ENCODE assay signal across 8 cellular contexts in genomic region chrX:69158166-69159040, GRCh38. TPM values are rescaled to one million over a fixed set of nuclear protein-coding genes. Genes with fewer than 3 reads are reported as not detected.
DNase-seq lines count a peak whose midpoint lies in the region; ATAC-seq and TF ChIP-seq lines count a peak whose summit lies in the region.

No MANE protein-coding gene starts in this region.

- TF ChIP-seq CTCF in Calu3 (IDR thresholded peaks at IDR 0.05; ENCODE audit: unreplicated experiment): peak; percentile 58

- H3K9me3 Mint-ChIP-seq in Calu3 (ENCODE audit: low read depth, unreplicated experiment): no peaks in the 10 kb centered on the region
- no peaks in the 10 kb centered on the region for H3K9me3 Mint-ChIP-seq in activated naive CD4-positive, alpha-beta T cell treated with anti-CD3 and anti-CD28 coated beads for 36 hours
- H3K9me3 Mint-ChIP-seq in stimulated activated effector memory CD8-positive, alpha-beta T cell treated with anti-CD3 and anti-CD28 coated beads, Interleukin-12 subunit alpha, Interleukin-12 subunit beta, amount 100 ng/mL, for 72 hours: no peaks in the 10 kb centered on the region

- H3K36me3 Mint-ChIP-seq in Calu3 (ENCODE audit: insufficient read depth, unreplicated experiment): peaks cover 7% of the 10 kb centered on the region
- peaks cover 9% of the 10 kb centered on the region for H3K36me3 Mint-ChIP-seq in activated naive CD4-positive, alpha-beta T cell treated with anti-CD3 and anti-CD28 coated beads for 36 hours (ENCODE audit: low read depth)
- peaks cover 34% of the 10 kb centered on the region for H3K36me3 Mint-ChIP-seq in stimulated activated effector memory CD8-positive, alpha-beta T cell treated with anti-CD3 and anti-CD28 coated beads, Interleukin-12 subunit alpha, Interleukin-12 subunit beta, amount 100 ng/mL, for 72 hours

- intact Hi-C loops in Calu3 (cut with micrococcal nuclease; ENCODE audit: unreplicated experiment) (loop anchor here (5.0 to 10.0 kb wide), 2 partner anchors 126 to 229 kb away; no protein-coding TSS in a partner anchor), posterior vena cava (cut with DNase I) (no loop called here)
- intact Hi-C loops in activated naive CD4-positive, alpha-beta T cell treated with anti-CD3 and anti-CD28 coated beads for 36 hours (cut with micrococcal nuclease): loop anchor here (5.0 kb wide), 1 partner anchor 64 kb away; no protein-coding TSS in a partner anchor

- no peaks in the 10 kb centered on the region for H3K27me3 Mint-ChIP-seq in Calu3 (ENCODE audit: unreplicated experiment)
- H3K27me3 Mint-ChIP-seq in activated naive CD4-positive, alpha-beta T cell treated with anti-CD3 and anti-CD28 coated beads for 36 hours (ENCODE audit: low read depth): no peaks in the 10 kb centered on the region

- no peak overlapping the region for H3K4me3 Mint-ChIP-seq in Calu3 (ENCODE audit: low read depth, unreplicated experiment)
- H3K4me3 Mint-ChIP-seq in activated naive CD4-positive, alpha-beta T cell treated with anti-CD3 and anti-CD28 coated beads for 36 hours: no peak overlapping the region
- no peak overlapping the region for H3K4me3 Mint-ChIP-seq in stimulated activated effector memory CD8-positive, alpha-beta T cell treated with anti-CD3 and anti-CD28 coated beads, Interleukin-12 subunit alpha, Interleukin-12 subunit beta, amount 100 ng/mL, for 72 hours

- CTCF ChIA-PET in Calu3 (lab: Charles Lee): interaction anchor here (0.6 to 1.8 kb wide), 2 partner anchors 229 to 330 kb away, joined by 3 to 8 read pairs; partner anchors contain the start of gene EFNB1
- CTCF ChIA-PET in activated naive CD4-positive, alpha-beta T cell treated with anti-CD3 and anti-CD28 coated beads for 36 hours (lab: Charles Lee): interaction anchor here (0.7 to 1.2 kb wide), 2 partner anchors 66 to 330 kb away, joined by 3 read pairs; partner anchors contain the start of gene EFNB1

- DNase-seq in Calu3 (peak; percentile 74), NCI-H2227 treated with DMSO at 0.1 percent for 48 hours (lab: John Stamatoyannopoulos, UW) (peak; percentile 83), hepatic stellate cell (ENCODE audit: low spot score) (peak; percentile 58), posterior vena cava (ENCODE audit: low spot score) (no peak)
- DNase-seq in activated naive CD4-positive, alpha-beta T cell treated with anti-CD3 and anti-CD28 coated beads for 36 hours: peak; percentile 16
- no peak for DNase-seq in stimulated activated effector memory CD8-positive, alpha-beta T cell treated with anti-CD3 and anti-CD28 coated beads, Interleukin-12 subunit alpha, Interleukin-12 subunit beta, amount 100 ng/mL, for 72 hours (ENCODE audit: low spot score in 2 of 2)

- ATAC-seq in GM19035 (IDR thresholded peaks at IDR 0.05; ENCODE audit: unreplicated experiment) (peak; percentile 79), HG03064 (IDR thresholded peaks at IDR 0.05; ENCODE audit: low read depth, unreplicated experiment) (peak; percentile 62)
- ATAC-seq in stimulated activated effector memory CD8-positive, alpha-beta T cell treated with anti-CD3 and anti-CD28 coated beads, Interleukin-12 subunit alpha, Interleukin-12 subunit beta, amount 100 ng/mL, for 72 hours: peak; percentile 63

- no peak overlapping the region for H3K27ac Mint-ChIP-seq in Calu3 (ENCODE audit: unreplicated experiment)
- H3K27ac Mint-ChIP-seq in activated naive CD4-positive, alpha-beta T cell treated with anti-CD3 and anti-CD28 coated beads for 36 hours: no peak overlapping the region
- no peak overlapping the region for H3K27ac Mint-ChIP-seq in stimulated activated effector memory CD8-positive, alpha-beta T cell treated with anti-CD3 and anti-CD28 coated beads, Interleukin-12 subunit alpha, Interleukin-12 subunit beta, amount 100 ng/mL, for 72 hours

- no TSS peak for BruUV-seq in Calu3 (replicated peaks; lab: Mats Ljungman, UMichigan)

- peaks cover 32% of the 10 kb centered on the region for H3K4me1 Mint-ChIP-seq in Calu3 (ENCODE audit: low read depth, unreplicated experiment)
- H3K4me1 Mint-ChIP-seq in activated naive CD4-positive, alpha-beta T cell treated with anti-CD3 and anti-CD28 coated beads for 36 hours (ENCODE audit: low read depth): peaks cover 23% of the 10 kb centered on the region
- peaks cover 16% of the 10 kb centered on the region for H3K4me1 Mint-ChIP-seq in stimulated activated effector memory CD8-positive, alpha-beta T cell treated with anti-CD3 and anti-CD28 coated beads, Interleukin-12 subunit alpha, Interleukin-12 subunit beta, amount 100 ng/mL, for 72 hours

RNA-seq across cellular contexts. Expression of gene PJA1, which starts 6.8 kb away (rescaled TPM):
- total RNA-seq in Calu3 (2022) (45.6 and 53.8 TPM in 2 replicates), posterior vena cava (10 to 100 TPM; 21.8 to 27.5 TPM)
- 10 to 100 TPM; 10.7 to 11.0 TPM for total RNA-seq in activated naive CD4-positive, alpha-beta T cell treated with anti-CD3 and anti-CD28 coated beads for 36 hours

Comparison
In these comparisons a context has a peak if more than half of its experiments do, and no peak if none do; other contexts are left out.
1. DNase-seq: peak in Calu3 (single experiment), NCI-H2227 treated with DMSO at 0.1 percent for 48 hours (single experiment), activated naive CD4-positive, alpha-beta T cell treated with anti-CD3 and anti-CD28 coated beads for 36 hours (single experiment) and hepatic stellate cell (single experiment); none in stimulated activated effector memory CD8-positive, alpha-beta T cell treated with anti-CD3 and anti-CD28 coated beads, Interleukin-12 subunit alpha, Interleukin-12 subunit beta, amount 100 ng/mL, for 72 hours (0 of 2) and posterior vena cava (single experiment).
2. intact Hi-C loops: an anchor here in Calu3 (5.0 to 10.0 kb wide) and activated naive CD4-positive, alpha-beta T cell treated with anti-CD3 and anti-CD28 coated beads for 36 hours (5.0 kb wide); none called in posterior vena cava.
3. Peak in every context shown above with its lines, with median percentiles within 50 percentile points of each other: ATAC-seq.